Comparison of ENCODE assay signal across 2 cellular contexts in the genomic region with DNA sequence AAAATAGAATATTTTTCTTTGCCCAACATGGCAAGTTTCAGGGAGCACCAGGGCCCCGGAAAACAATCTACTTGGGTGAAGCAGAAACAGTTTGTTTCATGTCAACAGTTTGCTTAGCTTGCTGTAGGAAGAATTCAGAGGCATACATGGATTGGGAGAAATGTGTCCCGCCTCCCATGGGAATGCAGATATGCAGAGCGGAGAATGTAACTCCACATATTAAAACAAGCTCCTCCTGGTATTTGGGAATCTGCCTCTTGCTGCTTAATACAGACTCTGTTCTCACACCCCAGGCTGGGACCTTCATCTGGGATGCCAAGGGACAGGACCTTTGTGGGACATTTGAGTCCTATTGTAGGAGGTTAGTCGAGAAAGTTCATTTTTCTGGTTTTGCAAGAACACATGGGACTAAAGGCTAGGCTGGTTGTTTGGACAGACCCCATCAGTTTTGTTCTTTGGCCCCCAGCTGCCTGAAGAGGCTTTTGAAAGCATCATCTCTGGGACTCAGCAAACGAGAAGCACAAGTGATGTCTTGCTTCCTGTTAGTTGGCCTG.
TF ChIP-seq lines count a peak whose summit lies in the region.

No MANE protein-coding gene starts in this region.

TF ChIP-seq in GM23338, 12 proteins besides CTCF, POLR2A, EP300 and RAD21 (continues in another document):
- TF ChIP-seq STAT1 (IDR thresholded peaks at IDR 0.05; ENCODE audit: unreplicated experiment) (no peak), ZNF331 (CRISPR knock-in tag; IDR thresholded peaks at IDR 0.05; ENCODE audit: low read depth) (no peak), JUNB (IDR thresholded peaks at IDR 0.05; ENCODE audit: unreplicated experiment) (no peak), CREB1 (CRISPR knock-in tag; IDR thresholded peaks at IDR 0.05; ENCODE audit: low read depth) (no peak), NANOG (IDR thresholded peaks at IDR 0.05; ENCODE audit: borderline replicate concordance) (no peak), ZNF114 (CRISPR knock-in tag; IDR thresholded peaks at IDR 0.05) (no peak), EZH2 (IDR thresholded peaks at IDR 0.05; ENCODE audit: low read depth, unreplicated experiment) (no peak)
- TF ChIP-seq, protein P1, sequence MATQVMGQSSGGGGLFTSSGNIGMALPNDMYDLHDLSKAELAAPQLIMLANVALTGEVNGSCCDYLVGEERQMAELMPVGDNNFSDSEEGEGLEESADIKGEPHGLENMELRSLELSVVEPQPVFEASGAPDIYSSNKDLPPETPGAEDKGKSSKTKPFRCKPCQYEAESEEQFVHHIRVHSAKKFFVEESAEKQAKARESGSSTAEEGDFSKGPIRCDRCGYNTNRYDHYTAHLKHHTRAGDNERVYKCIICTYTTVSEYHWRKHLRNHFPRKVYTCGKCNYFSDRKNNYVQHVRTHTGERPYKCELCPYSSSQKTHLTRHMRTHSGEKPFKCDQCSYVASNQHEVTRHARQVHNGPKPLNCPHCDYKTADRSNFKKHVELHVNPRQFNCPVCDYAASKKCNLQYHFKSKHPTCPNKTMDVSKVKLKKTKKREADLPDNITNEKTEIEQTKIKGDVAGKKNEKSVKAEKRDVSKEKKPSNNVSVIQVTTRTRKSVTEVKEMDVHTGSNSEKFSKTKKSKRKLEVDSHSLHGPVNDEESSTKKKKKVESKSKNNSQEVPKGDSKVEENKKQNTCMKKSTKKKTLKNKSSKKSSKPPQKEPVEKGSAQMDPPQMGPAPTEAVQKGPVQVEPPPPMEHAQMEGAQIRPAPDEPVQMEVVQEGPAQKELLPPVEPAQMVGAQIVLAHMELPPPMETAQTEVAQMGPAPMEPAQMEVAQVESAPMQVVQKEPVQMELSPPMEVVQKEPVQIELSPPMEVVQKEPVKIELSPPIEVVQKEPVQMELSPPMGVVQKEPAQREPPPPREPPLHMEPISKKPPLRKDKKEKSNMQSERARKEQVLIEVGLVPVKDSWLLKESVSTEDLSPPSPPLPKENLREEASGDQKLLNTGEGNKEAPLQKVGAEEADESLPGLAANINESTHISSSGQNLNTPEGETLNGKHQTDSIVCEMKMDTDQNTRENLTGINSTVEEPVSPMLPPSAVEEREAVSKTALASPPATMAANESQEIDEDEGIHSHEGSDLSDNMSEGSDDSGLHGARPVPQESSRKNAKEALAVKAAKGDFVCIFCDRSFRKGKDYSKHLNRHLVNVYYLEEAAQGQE (IDR thresholded peaks at IDR 0.05; ENCODE audit: unreplicated experiment) = no peak
- TF ChIP-seq, protein P2, sequence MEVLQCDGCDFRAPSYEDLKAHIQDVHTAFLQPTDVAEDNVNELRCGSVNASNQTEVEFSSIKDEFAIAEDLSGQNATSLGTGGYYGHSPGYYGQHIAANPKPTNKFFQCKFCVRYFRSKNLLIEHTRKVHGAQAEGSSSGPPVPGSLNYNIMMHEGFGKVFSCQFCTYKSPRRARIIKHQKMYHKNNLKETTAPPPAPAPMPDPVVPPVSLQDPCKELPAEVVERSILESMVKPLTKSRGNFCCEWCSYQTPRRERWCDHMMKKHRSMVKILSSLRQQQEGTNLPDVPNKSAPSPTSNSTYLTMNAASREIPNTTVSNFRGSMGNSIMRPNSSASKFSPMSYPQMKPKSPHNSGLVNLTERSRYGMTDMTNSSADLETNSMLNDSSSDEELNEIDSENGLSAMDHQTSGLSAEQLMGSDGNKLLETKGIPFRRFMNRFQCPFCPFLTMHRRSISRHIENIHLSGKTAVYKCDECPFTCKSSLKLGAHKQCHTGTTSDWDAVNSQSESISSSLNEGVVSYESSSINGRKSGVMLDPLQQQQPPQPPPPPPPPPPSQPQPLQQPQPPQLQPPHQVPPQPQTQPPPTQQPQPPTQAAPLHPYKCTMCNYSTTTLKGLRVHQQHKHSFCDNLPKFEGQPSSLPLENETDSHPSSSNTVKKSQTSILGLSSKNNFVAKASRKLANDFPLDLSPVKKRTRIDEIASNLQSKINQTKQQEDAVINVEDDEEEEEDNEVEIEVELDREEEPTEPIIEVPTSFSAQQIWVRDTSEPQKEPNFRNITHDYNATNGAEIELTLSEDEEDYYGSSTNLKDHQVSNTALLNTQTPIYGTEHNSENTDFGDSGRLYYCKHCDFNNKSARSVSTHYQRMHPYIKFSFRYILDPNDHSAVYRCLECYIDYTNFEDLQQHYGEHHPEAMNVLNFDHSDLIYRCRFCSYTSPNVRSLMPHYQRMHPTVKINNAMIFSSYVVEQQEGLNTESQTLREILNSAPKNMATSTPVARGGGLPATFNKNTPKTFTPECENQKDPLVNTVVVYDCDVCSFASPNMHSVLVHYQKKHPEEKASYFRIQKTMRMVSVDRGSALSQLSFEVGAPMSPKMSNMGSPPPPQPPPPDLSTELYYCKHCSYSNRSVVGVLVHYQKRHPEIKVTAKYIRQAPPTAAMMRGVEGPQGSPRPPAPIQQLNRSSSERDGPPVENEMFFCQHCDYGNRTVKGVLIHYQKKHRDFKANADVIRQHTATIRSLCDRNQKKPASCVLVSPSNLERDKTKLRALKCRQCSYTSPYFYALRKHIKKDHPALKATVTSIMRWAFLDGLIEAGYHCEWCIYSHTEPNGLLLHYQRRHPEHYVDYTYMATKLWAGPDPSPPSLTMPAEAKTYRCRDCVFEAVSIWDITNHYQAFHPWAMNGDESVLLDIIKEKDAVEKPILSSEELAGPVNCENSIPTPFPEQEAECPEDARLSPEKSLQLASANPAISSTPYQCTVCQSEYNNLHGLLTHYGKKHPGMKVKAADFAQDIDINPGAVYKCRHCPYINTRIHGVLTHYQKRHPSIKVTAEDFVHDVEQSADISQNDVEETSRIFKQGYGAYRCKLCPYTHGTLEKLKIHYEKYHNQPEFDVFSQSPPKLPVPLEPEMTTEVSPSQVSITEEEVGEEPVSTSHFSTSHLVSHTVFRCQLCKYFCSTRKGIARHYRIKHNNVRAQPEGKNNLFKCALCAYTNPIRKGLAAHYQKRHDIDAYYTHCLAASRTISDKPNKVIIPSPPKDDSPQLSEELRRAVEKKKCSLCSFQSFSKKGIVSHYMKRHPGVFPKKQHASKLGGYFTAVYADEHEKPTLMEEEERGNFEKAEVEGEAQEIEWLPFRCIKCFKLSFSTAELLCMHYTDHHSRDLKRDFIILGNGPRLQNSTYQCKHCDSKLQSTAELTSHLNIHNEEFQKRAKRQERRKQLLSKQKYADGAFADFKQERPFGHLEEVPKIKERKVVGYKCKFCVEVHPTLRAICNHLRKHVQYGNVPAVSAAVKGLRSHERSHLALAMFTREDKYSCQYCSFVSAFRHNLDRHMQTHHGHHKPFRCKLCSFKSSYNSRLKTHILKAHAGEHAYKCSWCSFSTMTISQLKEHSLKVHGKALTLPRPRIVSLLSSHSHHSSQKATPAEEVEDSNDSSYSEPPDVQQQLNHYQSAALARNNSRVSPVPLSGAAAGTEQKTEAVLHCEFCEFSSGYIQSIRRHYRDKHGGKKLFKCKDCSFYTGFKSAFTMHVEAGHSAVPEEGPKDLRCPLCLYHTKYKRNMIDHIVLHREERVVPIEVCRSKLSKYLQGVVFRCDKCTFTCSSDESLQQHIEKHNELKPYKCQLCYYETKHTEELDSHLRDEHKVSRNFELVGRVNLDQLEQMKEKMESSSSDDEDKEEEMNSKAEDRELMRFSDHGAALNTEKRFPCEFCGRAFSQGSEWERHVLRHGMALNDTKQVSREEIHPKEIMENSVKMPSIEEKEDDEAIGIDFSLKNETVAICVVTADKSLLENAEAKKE (CRISPR knock-in tag; IDR thresholded peaks at IDR 0.05) = no peak

TF ChIP-seq in H1, 55 proteins besides CTCF, POLR2A, EP300 and RAD21:
- TF ChIP-seq EGR1 (IDR thresholded peaks at IDR 0.05; ENCODE audit: borderline replicate concordance, low read depth, low read length) = no peak
- no peak for TF ChIP-seq TAF7 (optimal IDR thresholded peaks at IDR 0.05; ENCODE audit: borderline replicate concordance, low read depth, low read length)
- TF ChIP-seq SP4 (IDR thresholded peaks at IDR 0.05; ENCODE audit: low read length) = no peak
- no peak for TF ChIP-seq SUZ12 (IDR thresholded peaks at IDR 0.05; ENCODE audit: low read length)
- no peak for TF ChIP-seq KDM1A (IDR thresholded peaks at IDR 0.05; ENCODE audit: borderline replicate concordance, low read length)
- TF ChIP-seq, protein P3, sequence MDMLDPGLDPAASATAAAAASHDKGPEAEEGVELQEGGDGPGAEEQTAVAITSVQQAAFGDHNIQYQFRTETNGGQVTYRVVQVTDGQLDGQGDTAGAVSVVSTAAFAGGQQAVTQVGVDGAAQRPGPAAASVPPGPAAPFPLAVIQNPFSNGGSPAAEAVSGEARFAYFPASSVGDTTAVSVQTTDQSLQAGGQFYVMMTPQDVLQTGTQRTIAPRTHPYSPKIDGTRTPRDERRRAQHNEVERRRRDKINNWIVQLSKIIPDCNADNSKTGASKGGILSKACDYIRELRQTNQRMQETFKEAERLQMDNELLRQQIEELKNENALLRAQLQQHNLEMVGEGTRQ (IDR thresholded peaks at IDR 0.05; ENCODE audit: low read length) = no peak
- no peak for TF ChIP-seq SIX5 (IDR thresholded peaks at IDR 0.05; ENCODE audit: low read depth, low read length)
- TF ChIP-seq POU5F1 (IDR thresholded peaks at IDR 0.05; ENCODE audit: low read depth, low read length) = no peak
- TF ChIP-seq SRF (IDR thresholded peaks at IDR 0.05; ENCODE audit: low read depth, low read length) = no peak
- no peak for TF ChIP-seq JUND (IDR thresholded peaks at IDR 0.05; ENCODE audit: low read length)
- no peak for TF ChIP-seq YY1 (IDR thresholded peaks at IDR 0.05; ENCODE audit: low read depth, low read length)
- no peak for TF ChIP-seq FOSL1 (IDR thresholded peaks at IDR 0.05; ENCODE audit: insufficient read depth, low read depth, low read length)
- TF ChIP-seq, protein P4, sequence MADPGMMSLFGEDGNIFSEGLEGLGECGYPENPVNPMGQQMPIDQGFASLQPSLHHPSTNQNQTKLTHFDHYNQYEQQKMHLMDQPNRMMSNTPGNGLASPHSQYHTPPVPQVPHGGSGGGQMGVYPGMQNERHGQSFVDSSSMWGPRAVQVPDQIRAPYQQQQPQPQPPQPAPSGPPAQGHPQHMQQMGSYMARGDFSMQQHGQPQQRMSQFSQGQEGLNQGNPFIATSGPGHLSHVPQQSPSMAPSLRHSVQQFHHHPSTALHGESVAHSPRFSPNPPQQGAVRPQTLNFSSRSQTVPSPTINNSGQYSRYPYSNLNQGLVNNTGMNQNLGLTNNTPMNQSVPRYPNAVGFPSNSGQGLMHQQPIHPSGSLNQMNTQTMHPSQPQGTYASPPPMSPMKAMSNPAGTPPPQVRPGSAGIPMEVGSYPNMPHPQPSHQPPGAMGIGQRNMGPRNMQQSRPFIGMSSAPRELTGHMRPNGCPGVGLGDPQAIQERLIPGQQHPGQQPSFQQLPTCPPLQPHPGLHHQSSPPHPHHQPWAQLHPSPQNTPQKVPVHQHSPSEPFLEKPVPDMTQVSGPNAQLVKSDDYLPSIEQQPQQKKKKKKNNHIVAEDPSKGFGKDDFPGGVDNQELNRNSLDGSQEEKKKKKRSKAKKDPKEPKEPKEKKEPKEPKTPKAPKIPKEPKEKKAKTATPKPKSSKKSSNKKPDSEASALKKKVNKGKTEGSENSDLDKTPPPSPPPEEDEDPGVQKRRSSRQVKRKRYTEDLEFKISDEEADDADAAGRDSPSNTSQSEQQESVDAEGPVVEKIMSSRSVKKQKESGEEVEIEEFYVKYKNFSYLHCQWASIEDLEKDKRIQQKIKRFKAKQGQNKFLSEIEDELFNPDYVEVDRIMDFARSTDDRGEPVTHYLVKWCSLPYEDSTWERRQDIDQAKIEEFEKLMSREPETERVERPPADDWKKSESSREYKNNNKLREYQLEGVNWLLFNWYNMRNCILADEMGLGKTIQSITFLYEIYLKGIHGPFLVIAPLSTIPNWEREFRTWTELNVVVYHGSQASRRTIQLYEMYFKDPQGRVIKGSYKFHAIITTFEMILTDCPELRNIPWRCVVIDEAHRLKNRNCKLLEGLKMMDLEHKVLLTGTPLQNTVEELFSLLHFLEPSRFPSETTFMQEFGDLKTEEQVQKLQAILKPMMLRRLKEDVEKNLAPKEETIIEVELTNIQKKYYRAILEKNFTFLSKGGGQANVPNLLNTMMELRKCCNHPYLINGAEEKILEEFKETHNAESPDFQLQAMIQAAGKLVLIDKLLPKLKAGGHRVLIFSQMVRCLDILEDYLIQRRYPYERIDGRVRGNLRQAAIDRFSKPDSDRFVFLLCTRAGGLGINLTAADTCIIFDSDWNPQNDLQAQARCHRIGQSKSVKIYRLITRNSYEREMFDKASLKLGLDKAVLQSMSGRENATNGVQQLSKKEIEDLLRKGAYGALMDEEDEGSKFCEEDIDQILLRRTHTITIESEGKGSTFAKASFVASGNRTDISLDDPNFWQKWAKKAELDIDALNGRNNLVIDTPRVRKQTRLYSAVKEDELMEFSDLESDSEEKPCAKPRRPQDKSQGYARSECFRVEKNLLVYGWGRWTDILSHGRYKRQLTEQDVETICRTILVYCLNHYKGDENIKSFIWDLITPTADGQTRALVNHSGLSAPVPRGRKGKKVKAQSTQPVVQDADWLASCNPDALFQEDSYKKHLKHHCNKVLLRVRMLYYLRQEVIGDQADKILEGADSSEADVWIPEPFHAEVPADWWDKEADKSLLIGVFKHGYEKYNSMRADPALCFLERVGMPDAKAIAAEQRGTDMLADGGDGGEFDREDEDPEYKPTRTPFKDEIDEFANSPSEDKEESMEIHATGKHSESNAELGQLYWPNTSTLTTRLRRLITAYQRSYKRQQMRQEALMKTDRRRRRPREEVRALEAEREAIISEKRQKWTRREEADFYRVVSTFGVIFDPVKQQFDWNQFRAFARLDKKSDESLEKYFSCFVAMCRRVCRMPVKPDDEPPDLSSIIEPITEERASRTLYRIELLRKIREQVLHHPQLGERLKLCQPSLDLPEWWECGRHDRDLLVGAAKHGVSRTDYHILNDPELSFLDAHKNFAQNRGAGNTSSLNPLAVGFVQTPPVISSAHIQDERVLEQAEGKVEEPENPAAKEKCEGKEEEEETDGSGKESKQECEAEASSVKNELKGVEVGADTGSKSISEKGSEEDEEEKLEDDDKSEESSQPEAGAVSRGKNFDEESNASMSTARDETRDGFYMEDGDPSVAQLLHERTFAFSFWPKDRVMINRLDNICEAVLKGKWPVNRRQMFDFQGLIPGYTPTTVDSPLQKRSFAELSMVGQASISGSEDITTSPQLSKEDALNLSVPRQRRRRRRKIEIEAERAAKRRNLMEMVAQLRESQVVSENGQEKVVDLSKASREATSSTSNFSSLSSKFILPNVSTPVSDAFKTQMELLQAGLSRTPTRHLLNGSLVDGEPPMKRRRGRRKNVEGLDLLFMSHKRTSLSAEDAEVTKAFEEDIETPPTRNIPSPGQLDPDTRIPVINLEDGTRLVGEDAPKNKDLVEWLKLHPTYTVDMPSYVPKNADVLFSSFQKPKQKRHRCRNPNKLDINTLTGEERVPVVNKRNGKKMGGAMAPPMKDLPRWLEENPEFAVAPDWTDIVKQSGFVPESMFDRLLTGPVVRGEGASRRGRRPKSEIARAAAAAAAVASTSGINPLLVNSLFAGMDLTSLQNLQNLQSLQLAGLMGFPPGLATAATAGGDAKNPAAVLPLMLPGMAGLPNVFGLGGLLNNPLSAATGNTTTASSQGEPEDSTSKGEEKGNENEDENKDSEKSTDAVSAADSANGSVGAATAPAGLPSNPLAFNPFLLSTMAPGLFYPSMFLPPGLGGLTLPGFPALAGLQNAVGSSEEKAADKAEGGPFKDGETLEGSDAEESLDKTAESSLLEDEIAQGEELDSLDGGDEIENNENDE (IDR thresholded peaks at IDR 0.05; ENCODE audit: insufficient replicate concordance, low read length) = no peak
- no peak for TF ChIP-seq PHF8 (conservative IDR thresholded peaks at IDR 0.05; ENCODE audit: low read depth, low read length)
- TF ChIP-seq HDAC2 (IDR thresholded peaks at IDR 0.05; ENCODE audit: borderline replicate concordance in 1 of 2, low read depth in 2 of 2, low read length in 2 of 2) = no peak
- no peak for TF ChIP-seq RNF2 (IDR thresholded peaks at IDR 0.05; ENCODE audit: borderline replicate concordance, low read depth, low read length, missing control alignments, poor library complexity, severe bottlenecking)
- TF ChIP-seq BACH1 (IDR thresholded peaks at IDR 0.05; ENCODE audit: low read length) = no peak
- no peak for TF ChIP-seq POLR2AphosphoS5 (IDR thresholded peaks at IDR 0.05; ENCODE audit: low read depth, low read length)
- no peak for TF ChIP-seq RFX5 (IDR thresholded peaks at IDR 0.05; ENCODE audit: borderline replicate concordance, low read depth, low read length)
